22 cellular contexts compared by ENCODE assay signal in the genomic region with DNA sequence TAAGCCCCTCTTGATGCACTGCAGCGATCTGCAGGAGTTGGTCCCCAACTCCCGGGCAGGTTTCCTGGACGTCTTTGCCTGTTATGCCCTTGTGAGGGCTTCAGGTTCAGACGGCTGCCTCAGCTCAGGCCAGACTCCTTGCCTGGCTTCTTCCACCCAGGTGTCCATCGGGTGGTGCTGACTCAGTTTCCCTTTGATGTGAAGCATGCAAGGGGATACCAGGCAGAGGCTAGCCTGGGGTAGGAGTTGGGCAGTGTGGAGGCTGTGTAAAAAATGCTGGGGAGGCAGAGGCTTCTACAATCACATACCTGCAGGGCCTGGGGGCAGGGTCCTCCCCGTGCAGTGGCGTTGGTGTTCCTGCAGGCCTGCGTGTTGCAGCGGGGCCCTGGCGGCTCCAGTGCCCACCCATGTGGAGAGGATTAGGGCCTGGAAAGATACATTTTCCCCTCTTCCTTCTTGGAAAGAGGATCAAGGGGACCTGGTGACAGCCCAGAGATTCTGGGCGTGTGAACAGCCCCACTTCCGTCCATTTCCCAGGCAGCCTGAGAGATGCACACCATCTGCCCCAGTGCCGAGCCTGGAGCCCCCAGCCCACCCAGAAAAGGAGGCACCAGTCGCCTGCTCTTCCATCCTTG.
"Had no signal": no experiment of that assay in that cellular context is flagged by ENCODE, and none has a peak within 500 bp of the region (broad histone marks: within the 10 kb centered on the region; RNA-seq: fewer than 3 reads in every experiment).

No MANE protein-coding gene starts in this region.

- H3K27ac ChIP-seq: colonic mucosa, esophagus squamous epithelium, heart left ventricle, hepatocyte, left lung, pancreas, right lobe of liver, thoracic aorta, tibial nerve, upper lobe of left lung had no signal

- H3K36me3 ChIP-seq: colonic mucosa, esophagus squamous epithelium, heart left ventricle, left lung, pancreas, right lobe of liver, thoracic aorta, tibial nerve, upper lobe of left lung had no signal

- H3K4me3 ChIP-seq: colonic mucosa, esophagus squamous epithelium, heart left ventricle, hepatocyte, left lung, pancreas, right lobe of liver, smooth muscle cell, thoracic aorta, tibial nerve, upper lobe of left lung had no signal

- H3K4me1 ChIP-seq: colonic mucosa, esophagus squamous epithelium, left lung, pancreas, right lobe of liver, tibial nerve, upper lobe of left lung had no signal

- DNase-seq: colonic mucosa; dermis blood vessel endothelial cell; effector memory CD4-positive, alpha-beta T cell; erythroblast; esophagus squamous epithelium; heart left ventricle; left cardiac atrium; left lung; mesenchymal stem cell; midbrain; naive thymus-derived CD4-positive, alpha-beta T cell; occipital lobe; pancreas; retina; right lobe of liver; stimulated activated CD4-positive, alpha-beta T cell treated with anti-CD3 and anti-CD28 coated beads, Interleukin-4, amount 100 ng/mL, for 4 hours; stimulated activated naive B cell treated with anti-CD40 and anti-IgM and Interleukin-4, amounts not matched to agents 10 μg/mL and 1 μg/mL and 100 μg/mL, for 72 hours had no signal

- H3K27me3 ChIP-seq: colonic mucosa, esophagus squamous epithelium, heart left ventricle, hepatocyte, left lung, pancreas, right lobe of liver, tibial nerve, upper lobe of left lung had no signal

- ATAC-seq: heart left ventricle; left cardiac atrium; left lung; naive thymus-derived CD4-positive, alpha-beta T cell; pancreas; stimulated activated naive B cell treated with anti-CD40 and anti-IgM and Interleukin-4, amounts not matched to agents 10 μg/mL and 1 μg/mL and 100 μg/mL, for 72 hours had no signal

- H3K9me3 ChIP-seq: colonic mucosa, esophagus squamous epithelium, heart left ventricle, left lung, pancreas, right lobe of liver, thoracic aorta, tibial nerve, upper lobe of left lung had no signal
